ENCODE assay signal across 8 cellular contexts in genomic region chr16:19523559-19524355, GRCh38. TPM values are rescaled to one million over a fixed set of nuclear protein-coding genes. Genes with fewer than 3 reads are reported as not detected.
A peak's percentile ranks its signal among the peaks of the same experiment; 100 is the strongest.
DNase-seq lines count a peak whose midpoint lies in the region; ATAC-seq and TF ChIP-seq lines count a peak whose summit lies in the region.

Gene CCP110 (plus strand): TSS chr16:19523942. CDS start chr16:19527882, 3,940 bp downstream.

- H3K36me3 ChIP-seq in left ventricle myocardium inferior (peaks cover 11% of the 10 kb centered on the region), upper lobe of left lung (peaks cover 0 to 8% (median 4%) of the 10 kb centered on the region in 4 donors)

- H3K27me3 Mint-ChIP-seq in T-helper 17 cell = no peaks in the 10 kb centered on the region

- peaks cover 42% of the 10 kb centered on the region for H3K4me1 Mint-ChIP-seq in T-helper 17 cell

- peak; percentile 77 for ATAC-seq in HG02885 (IDR thresholded peaks at IDR 0.05; ENCODE audit: poor library complexity, unreplicated experiment)
- ATAC-seq in T-helper 17 cell = peak; percentile 87
- ATAC-seq in upper lobe of left lung (ENCODE audit: low FRiP score in 2 of 2) = peak; percentile 94

- H3K4me1 ChIP-seq in left ventricle myocardium inferior = peaks cover 62% of the 10 kb centered on the region
- peaks cover 40 to 57% (median 48%) of the 10 kb centered on the region in 4 donors for H3K4me1 ChIP-seq in upper lobe of left lung

- peak in 3 of 4 donors; percentile 57 to 79 (median 72) for TF ChIP-seq POLR2A in upper lobe of left lung (IDR thresholded peaks at IDR 0.05)

- peak within 1 kb of the TSS; percentile 96 for H3K4me3 ChIP-seq in left ventricle myocardium inferior
- peak within 1 kb of the TSS; percentile 75 to 96 (median 92) for H3K4me3 ChIP-seq in upper lobe of left lung

- H3K27ac Mint-ChIP-seq in T-helper 17 cell = peak within 1 kb of the TSS; percentile 98

- H3K27ac ChIP-seq in left ventricle myocardium inferior (replicated peaks) (peak within 1 kb of the TSS; percentile 69), upper lobe of left lung (peak within 1 kb of the TSS; percentile 90 to 97 (median 96))

- TF ChIP-seq CTCF in GM13977 (IDR thresholded peaks at IDR 0.05; ENCODE audit: extremely low read depth, insufficient read depth, missing control alignments) (no peak), left ventricle myocardium inferior (IDR thresholded peaks at IDR 0.05; ENCODE audit: borderline replicate concordance) (no peak), upper lobe of left lung (IDR thresholded peaks at IDR 0.05) (peak in 2 of 6 experiments; percentile 8 to 10)

- peaks cover 3% of the 10 kb centered on the region for H3K36me3 Mint-ChIP-seq in T-helper 17 cell (ENCODE audit: low read depth)

- DNase-seq in GM13977 (ENCODE audit: low spot score) (peak; percentile 93), NCI-H1694 treated with DMSO at 0.1 percent for 48 hours (lab: John Stamatoyannopoulos, UW) (peak; percentile 87), T-helper 17 cell (peak; percentile 86 to 91 (median 90)), amygdala (lab: John Stamatoyannopoulos, UW) (peak; percentile 74 to 99 (median 97)), left ventricle myocardium inferior (peak; percentile 97), posterior vena cava (ENCODE audit: low spot score) (peak; percentile 99), upper lobe of left lung (peak; percentile 96 to 99)

- in situ Hi-C loops in GM13977 (cut with MboI; ENCODE audit: low pct_unique_long_range_greater_than_20kb, low sequenced_read_pairs, unreplicated experiment) = no loop called here

- H3K9me3 ChIP-seq in T-helper 17 cell (ENCODE audit: control insufficient read depth, low read length, poor library complexity, severe bottlenecking) = no peaks in the 10 kb centered on the region
- H3K9me3 ChIP-seq in left ventricle myocardium inferior (replicated peaks) = no peaks in the 10 kb centered on the region
- H3K9me3 ChIP-seq in upper lobe of left lung = no peaks in the 10 kb centered on the region

- TF ChIP-seq EP300 in upper lobe of left lung (IDR thresholded peaks at IDR 0.05) = no peak

- WGBS in upper lobe of left lung, 2 donors = 1 to 2% methylated on average over 36 of the region's 51 CpGs

- intact Hi-C loops in left ventricle myocardium inferior (cut with micrococcal nuclease) = no loop called here
- intact Hi-C loops in posterior vena cava (cut with DNase I) = no loop called here

- peak within 1 kb of the TSS; percentile 100 for H3K4me3 Mint-ChIP-seq in T-helper 17 cell

- H3K27me3 ChIP-seq in left ventricle myocardium inferior (ENCODE audit: low read depth) (no peaks in the 10 kb centered on the region), upper lobe of left lung (no peaks in the 10 kb centered on the region)

RNA-seq across cellular contexts. Expression of gene CCP110, which starts in this region (rescaled TPM):
- total RNA-seq in T-helper 17 cell (10 to 100 TPM; 13.9 to 15.4 TPM), left ventricle myocardium inferior (8.4 TPM), posterior vena cava (10 to 100 TPM; 16.1 to 19.2 TPM), upper lobe of left lung (10 to 100 TPM in 5 of 6 donors, 1 to 10 TPM in 1; 9.1 to 55.3 (median 16.1) TPM)

Comparison
In these comparisons a context has a peak if more than half of its experiments do, and no peak if none do; other contexts are left out.
1. Peak in every context shown above with its lines: DNase-seq, ATAC-seq, H3K4me3 ChIP-seq and H3K27ac ChIP-seq.